ENCODE assay signal across 1 cellular context in genomic region chr5:108857905-108858304, GRCh38.
TF ChIP-seq lines count a peak whose summit lies in the region.

No MANE protein-coding gene starts in this region.

TF ChIP-seq in K562, 482 proteins besides CTCF, POLR2A, EP300 and RAD21:
- no peak for TF ChIP-seq HBP1 (CRISPR knock-in tag; IDR thresholded peaks at IDR 0.05)
- TF ChIP-seq FOXA3 (CRISPR knock-in tag; conservative IDR thresholded peaks at IDR 0.05 in 1 of 2, IDR thresholded peaks at IDR 0.05 in 1 of 2): no peak
- TF ChIP-seq SMAD1 (IDR thresholded peaks at IDR 0.05; ENCODE audit: low read depth, low read length, partially characterized antibody): no peak
- TF ChIP-seq RBBP5 (IDR thresholded peaks at IDR 0.05; ENCODE audit: borderline replicate concordance, insufficient read depth, low read length, poor library complexity, severe bottlenecking): no peak
- TF ChIP-seq TCF15 (CRISPR knock-in tag; IDR thresholded peaks at IDR 0.05): no peak
- TF ChIP-seq ZNF140 (CRISPR knock-in tag; IDR thresholded peaks at IDR 0.05): no peak
- no peak for TF ChIP-seq ZNF146 (CRISPR knock-in tag; IDR thresholded peaks at IDR 0.05; ENCODE audit: unreplicated experiment)
- TF ChIP-seq GMEB1 (CRISPR knock-in tag; IDR thresholded peaks at IDR 0.05): no peak
- no peak for TF ChIP-seq ZBTB5 (IDR thresholded peaks at IDR 0.05)
- TF ChIP-seq MAFK (IDR thresholded peaks at IDR 0.05; ENCODE audit: low read length): no peak
- TF ChIP-seq PRPF4 (IDR thresholded peaks at IDR 0.05; ENCODE audit: insufficient read depth, low read depth, low read length, poor library complexity, severe bottlenecking): no peak
- TF ChIP-seq BCL6 (CRISPR knock-in tag; IDR thresholded peaks at IDR 0.05): no peak
- TF ChIP-seq ZNF76 (CRISPR knock-in tag; IDR thresholded peaks at IDR 0.05; ENCODE audit: borderline replicate concordance): no peak
- TF ChIP-seq ZKSCAN8 (CRISPR knock-in tag; IDR thresholded peaks at IDR 0.05): no peak
- TF ChIP-seq CC2D1A (IDR thresholded peaks at IDR 0.05): no peak
- TF ChIP-seq SUPT5H (IDR thresholded peaks at IDR 0.05): no peak
- TF ChIP-seq RBM34 (IDR thresholded peaks at IDR 0.05; ENCODE audit: borderline replicate concordance, insufficient read depth, low read length): no peak
- no peak for TF ChIP-seq ZNF79 (CRISPR knock-in tag; IDR thresholded peaks at IDR 0.05; ENCODE audit: low read depth)
- no peak for TF ChIP-seq HDGF (IDR thresholded peaks at IDR 0.05)
